Comparison of ENCODE assay signal across 15 cellular contexts in genomic region chr16:86634290-86634689, GRCh38. TPM values are rescaled to one million over a fixed set of nuclear protein-coding genes. Genes with fewer than 3 reads are reported as not detected.
A peak's percentile ranks its signal among the peaks of the same experiment; 100 is the strongest.
DNase-seq lines count a peak whose midpoint lies in the region; ATAC-seq and TF ChIP-seq lines count a peak whose summit lies in the region.
"Had no signal": no experiment of that assay in that cellular context is flagged by ENCODE, and none has a peak within 500 bp of the region (broad histone marks: within the 10 kb centered on the region; RNA-seq: fewer than 3 reads in every experiment).

No MANE protein-coding gene starts in this region.

- H3K4me2 ChIP-seq in mammary epithelial cell (ENCODE audit: insufficient read depth, low read depth, low read length), result no peak overlapping the region

- in situ Hi-C loops in mammary epithelial cell (cut with MboI; ENCODE audit: low sequenced_read_pairs in 2 of 2), result no loop called here

- no peak for TF ChIP-seq CTCF in mammary epithelial cell (conservative IDR thresholded peaks at IDR 0.05 in 1 of 2, IDR thresholded peaks at IDR 0.05 in 1 of 2; ENCODE audit: extremely low read depth in 1 of 2, insufficient read depth in 1 of 2, low read depth in 1 of 2, low read length in 2 of 2)

- DNase-seq in Daoy (ENCODE audit: low read depth), result peak; percentile 36
- DNase-seq in NAMALWA (ENCODE audit: low spot score), result peak; percentile 12
- DNase-seq in mammary epithelial cell, result peak; percentile 15
- peak; percentile 45 for DNase-seq in iris pigment epithelial cell (ENCODE audit: low read depth)
- DNase-seq in Kasumi-1 (lab: John Stamatoyannopoulos, UW), result no peak
- DNase-seq in kidney glomerular epithelial cell (lab: John Stamatoyannopoulos, UW), result no peak
- DNase-seq: activated CD8-positive, alpha-beta memory T cell treated with anti-CD3 and anti-CD28 coated beads, Interleukin-2, amount 10 ng/mL, durations not matched to agents 7 days and 5 days; activated gamma-delta T cell treated with Interleukin-2 at 50 U/mL for 16 hours; body of pancreas; DMS 273 treated with DMSO at 0.1 percent for 48 hours; KBM-7; sigmoid colon; stimulated activated CD4-positive, alpha-beta T cell treated with anti-CD3 and anti-CD28 coated beads, Interleukin-4, amount 100 ng/mL, for 4 hours had no signal

- 88% methylated on average over 1 of the region's 1 CpG for WGBS in mammary epithelial cell (ENCODE audit: low coverage, missing lambda C conversion rate)

- no peaks in the 10 kb centered on the region for H3K9me3 ChIP-seq in mammary epithelial cell (replicated peaks; ENCODE audit: insufficient read depth, low read length)
- H3K9me3 ChIP-seq: body of pancreas, sigmoid colon had no signal

- H3K27me3 ChIP-seq in mammary epithelial cell (ENCODE audit: insufficient read depth, low read length), result no peaks in the 10 kb centered on the region
- H3K27me3 ChIP-seq: body of pancreas had no signal

- H4K20me1 ChIP-seq in mammary epithelial cell (ENCODE audit: insufficient read depth, low read length), result no peaks in the 10 kb centered on the region

- CTCF ChIA-PET in mammary epithelial cell (lab: Charles Lee; ENCODE audit: low non-redundant PET), result no interaction called here

- no peak overlapping the region for H3K9ac ChIP-seq in mammary epithelial cell (ENCODE audit: insufficient read depth, low read length)

- H3K4me1 ChIP-seq in mammary epithelial cell (ENCODE audit: insufficient read depth, low read length), result peaks cover 10% of the 10 kb centered on the region
- H3K4me1 ChIP-seq: body of pancreas, sigmoid colon had no signal

- dilution Hi-C loops in mammary epithelial cell (cut with HindIII; ENCODE audit: low sequenced_read_pairs), result no loop called here

- H3K27ac ChIP-seq in mammary epithelial cell (ENCODE audit: insufficient read depth, low read depth, low read length), result no peak overlapping the region
- H3K27ac ChIP-seq: body of pancreas, sigmoid colon had no signal

- no peaks in the 10 kb centered on the region for H3K36me3 ChIP-seq in mammary epithelial cell (ENCODE audit: insufficient read depth, low read length)
- H3K36me3 ChIP-seq: sigmoid colon had no signal

- no peaks in the 10 kb centered on the region for H3K79me2 ChIP-seq in mammary epithelial cell (ENCODE audit: insufficient read depth, low read length)

- intact Hi-C loops in mammary epithelial cell (cut with micrococcal nuclease), result no loop called here

- no peak overlapping the region for H2AFZ ChIP-seq in mammary epithelial cell (ENCODE audit: low read depth, low read length)

- ATAC-seq in GM18517 (IDR thresholded peaks at IDR 0.05; ENCODE audit: unreplicated experiment), result no peak
- no peak for ATAC-seq in GM18858 (IDR thresholded peaks at IDR 0.05; ENCODE audit: unreplicated experiment)
- ATAC-seq: activated CD8-positive, alpha-beta memory T cell treated with anti-CD3 and anti-CD28 coated beads, Interleukin-2, amount 10 ng/mL, durations not matched to agents 7 days and 5 days; body of pancreas had no signal

- no peak overlapping the region for H3K4me3 ChIP-seq in mammary epithelial cell (replicated peaks in 1 of 3; ENCODE audit: insufficient read depth in 1 of 3, low read depth in 2 of 3, low read length in 3 of 3)
- H3K4me3 ChIP-seq: body of pancreas, sigmoid colon had no signal

- BruUV-seq in mammary epithelial cell (replicated peaks; lab: Mats Ljungman, UMichigan), result no TSS peak

RNA-seq across cellular contexts. Expression of gene FOXL1, which starts 55.9 kb away (rescaled TPM):
- 4.9 and 5.0 TPM in 2 replicates for total RNA-seq in Daoy (2014; rRNA removed; shearing (Covaris generic))
- total RNA-seq in mammary epithelial cell, result 1 to 10 TPM; 2.2 to 8.0 TPM
- polyA plus RNA-seq in mammary epithelial cell, result 1.2 TPM
- polyA minus RNA-seq in mammary epithelial cell, result 0.47 TPM
- total RNA-seq: activated CD8-positive, alpha-beta memory T cell treated with anti-CD3 and anti-CD28 coated beads, Interleukin-2, amount 10 ng/mL, durations not matched to agents 7 days and 5 days had no signal

Comparison
In these comparisons a context has a peak if more than half of its experiments do, and no peak if none do; other contexts are left out.
1. DNase-seq: peak in Daoy (single experiment), NAMALWA (single experiment), mammary epithelial cell (single experiment) and iris pigment epithelial cell (single experiment); none in Kasumi-1 (0 of 2) and kidney glomerular epithelial cell (single experiment).